Comparison of ENCODE assay signal across 14 cellular contexts in genomic region chr3:120429921-120430361, GRCh38. TPM values are rescaled to one million over a fixed set of nuclear protein-coding genes. Genes with fewer than 3 reads are reported as not detected.
DNase-seq lines count a peak whose midpoint lies in the region; ATAC-seq and TF ChIP-seq lines count a peak whose summit lies in the region.
"Had no signal": no experiment of that assay in that cellular context is flagged by ENCODE, and none has a peak within 500 bp of the region (broad histone marks: within the 10 kb centered on the region; RNA-seq: fewer than 3 reads in every experiment).

No MANE protein-coding gene starts in this region.

- intact Hi-C loops in left ventricle myocardium inferior (cut with micrococcal nuclease): no loop called here
- intact Hi-C loops in left cardiac atrium (cut with DNase I): no loop called here
- intact Hi-C loops in CD8-positive, alpha-beta T cell (cut with DNase I, micrococcal nuclease): loop anchor here in 1 of 2 experiments (10.0 kb wide), 1 partner anchor 365 kb away; no protein-coding TSS in a partner anchor
- intact Hi-C loops in posterior vena cava (cut with DNase I): loop anchor here in 1 of 2 donors (10.0 kb wide), 1 partner anchor 75 kb away; no protein-coding TSS in a partner anchor

- peaks cover 100% of the 10 kb centered on the region for H3K4me1 ChIP-seq in left ventricle myocardium inferior
- H3K4me1 ChIP-seq in CD8-positive, alpha-beta T cell (ENCODE audit: insufficient read depth, low read length): no peaks in the 10 kb centered on the region

- TF ChIP-seq CTCF in left ventricle myocardium inferior (IDR thresholded peaks at IDR 0.05; ENCODE audit: borderline replicate concordance) (no peak), coronary artery (IDR thresholded peaks at IDR 0.05) (no peak), mesothelial cell of epicardium (IDR thresholded peaks at IDR 0.05; ENCODE audit: unreplicated experiment) (no peak)
- no peak for TF ChIP-seq CTCF in CD8-positive, alpha-beta T cell (IDR thresholded peaks at IDR 0.05)

- peaks cover 24% of the 10 kb centered on the region for H3K36me3 Mint-ChIP-seq in mesothelial cell of epicardium
- no peaks in the 10 kb centered on the region for H3K36me3 Mint-ChIP-seq in CD8-positive, alpha-beta T cell
- H3K36me3 Mint-ChIP-seq in activated naive CD4-positive, alpha-beta T cell treated with anti-CD3 and anti-CD28 coated beads, Interleukin-2, amount 10 ng/mL, durations not matched to agents 7 days and 5 days: no peaks in the 10 kb centered on the region
- H3K36me3 Mint-ChIP-seq: naive thymus-derived CD8-positive, alpha-beta T cell had no signal

- no peak overlapping the region for H3K4me3 Mint-ChIP-seq in mesothelial cell of epicardium
- no peak overlapping the region for H3K4me3 Mint-ChIP-seq in CD8-positive, alpha-beta T cell
- H3K4me3 Mint-ChIP-seq in activated naive CD4-positive, alpha-beta T cell treated with anti-CD3 and anti-CD28 coated beads, Interleukin-2, amount 10 ng/mL, durations not matched to agents 7 days and 5 days: no peak overlapping the region
- H3K4me3 Mint-ChIP-seq: activated CD8-positive, alpha-beta T cell treated with anti-CD3 and anti-CD28 coated beads for 36 hours; naive thymus-derived CD8-positive, alpha-beta T cell had no signal

- peaks cover 76% of the 10 kb centered on the region for H3K4me1 Mint-ChIP-seq in mesothelial cell of epicardium
- H3K4me1 Mint-ChIP-seq in CD8-positive, alpha-beta T cell (ENCODE audit: low read depth): no peaks in the 10 kb centered on the region
- H3K4me1 Mint-ChIP-seq in activated naive CD4-positive, alpha-beta T cell treated with anti-CD3 and anti-CD28 coated beads, Interleukin-2, amount 10 ng/mL, durations not matched to agents 7 days and 5 days: no peaks in the 10 kb centered on the region
- H3K4me1 Mint-ChIP-seq: naive thymus-derived CD8-positive, alpha-beta T cell had no signal

- H3K27ac Mint-ChIP-seq in mesothelial cell of epicardium: peak overlapping the region; percentile 92
- no peak overlapping the region for H3K27ac Mint-ChIP-seq in CD8-positive, alpha-beta T cell
- H3K27ac Mint-ChIP-seq in activated naive CD4-positive, alpha-beta T cell treated with anti-CD3 and anti-CD28 coated beads, Interleukin-2, amount 10 ng/mL, durations not matched to agents 7 days and 5 days: no peak overlapping the region
- H3K27ac Mint-ChIP-seq: activated CD8-positive, alpha-beta T cell treated with anti-CD3 and anti-CD28 coated beads for 36 hours; naive thymus-derived CD8-positive, alpha-beta T cell had no signal

- H3K27ac ChIP-seq in left ventricle myocardium inferior (replicated peaks) (peak overlapping the region; percentile 90), coronary artery (peak overlapping the region; percentile 31 to 94)
- H3K27ac ChIP-seq in CD8-positive, alpha-beta T cell (ENCODE audit: low read depth, low read length): no peak overlapping the region
- H3K27ac ChIP-seq: KMS-11 had no signal

- POLR2A ChIA-PET in CD8-positive, alpha-beta T cell (lab: Charles Lee): no interaction called here

- H3K4me3 ChIP-seq in left ventricle myocardium inferior (no peak overlapping the region), coronary artery (no peak overlapping the region)
- no peak overlapping the region for H3K4me3 ChIP-seq in CD8-positive, alpha-beta T cell (ENCODE audit: low read depth, low read length)

- H3K27me3 ChIP-seq in left ventricle myocardium inferior (ENCODE audit: low read depth): no peaks in the 10 kb centered on the region
- no peaks in the 10 kb centered on the region for H3K27me3 ChIP-seq in CD8-positive, alpha-beta T cell (ENCODE audit: insufficient read depth, low read length)

- H3K27me3 Mint-ChIP-seq in mesothelial cell of epicardium (ENCODE audit: low read depth): no peaks in the 10 kb centered on the region
- peaks cover 11% of the 10 kb centered on the region for H3K27me3 Mint-ChIP-seq in CD8-positive, alpha-beta T cell (ENCODE audit: low read depth)
- H3K27me3 Mint-ChIP-seq in activated naive CD4-positive, alpha-beta T cell treated with anti-CD3 and anti-CD28 coated beads, Interleukin-2, amount 10 ng/mL, durations not matched to agents 7 days and 5 days: peaks cover 12% of the 10 kb centered on the region

- DNase-seq in left ventricle myocardium inferior (no peak), left cardiac atrium (no peak), coronary artery (ENCODE audit: low spot score) (peak; percentile 19), mesothelial cell of epicardium (ENCODE audit: low spot score in 2 of 2, unreplicated experiment in 2 of 2) (no peak), NCI-H1105 (lab: John Stamatoyannopoulos, UW) (no peak), posterior vena cava (ENCODE audit: low spot score) (no peak)
- DNase-seq in CD8-positive, alpha-beta T cell: no peak
- no peak for DNase-seq in activated naive CD4-positive, alpha-beta T cell treated with anti-CD3 and anti-CD28 coated beads, Interleukin-2, amount 10 ng/mL, durations not matched to agents 7 days and 5 days
- DNase-seq: activated CD8-positive, alpha-beta T cell treated with anti-CD3 and anti-CD28 coated beads for 36 hours; naive thymus-derived CD8-positive, alpha-beta T cell; NCI-H526 treated with DMSO at 0.1 percent for 48 hours; Right ventricle myocardium superior had no signal

- H3K9me3 Mint-ChIP-seq in mesothelial cell of epicardium: no peaks in the 10 kb centered on the region
- no peaks in the 10 kb centered on the region for H3K9me3 Mint-ChIP-seq in CD8-positive, alpha-beta T cell
- no peaks in the 10 kb centered on the region for H3K9me3 Mint-ChIP-seq in activated naive CD4-positive, alpha-beta T cell treated with anti-CD3 and anti-CD28 coated beads, Interleukin-2, amount 10 ng/mL, durations not matched to agents 7 days and 5 days
- H3K9me3 Mint-ChIP-seq: activated CD8-positive, alpha-beta T cell treated with anti-CD3 and anti-CD28 coated beads for 36 hours; naive thymus-derived CD8-positive, alpha-beta T cell had no signal

- CTCF ChIA-PET in CD8-positive, alpha-beta T cell (lab: Charles Lee): interaction anchor here (1.0 to 3.7 kb wide), 2 partner anchors 12 to 189 kb away, joined by 3 to 12 read pairs; no protein-coding TSS in a partner anchor
- CTCF ChIA-PET in activated naive CD4-positive, alpha-beta T cell treated with anti-CD3 and anti-CD28 coated beads, Interleukin-2, amount 10 ng/mL, durations not matched to agents 7 days and 5 days (lab: Charles Lee): no interaction called here

- H3K36me3 ChIP-seq in left ventricle myocardium inferior: peaks cover 36% of the 10 kb centered on the region
- no peaks in the 10 kb centered on the region for H3K36me3 ChIP-seq in CD8-positive, alpha-beta T cell (ENCODE audit: insufficient read depth, low read length)

- ATAC-seq in left cardiac atrium: no peak
- no peak for ATAC-seq in CD8-positive, alpha-beta T cell
- ATAC-seq: activated CD8-positive, alpha-beta T cell treated with anti-CD3 and anti-CD28 coated beads for 36 hours; naive thymus-derived CD8-positive, alpha-beta T cell; sciatic nerve had no signal

- no peaks in the 10 kb centered on the region for H3K9me3 ChIP-seq in left ventricle myocardium inferior (replicated peaks)
- H3K9me3 ChIP-seq in CD8-positive, alpha-beta T cell (ENCODE audit: low read length): no peaks in the 10 kb centered on the region

RNA-seq across cellular contexts. Expression of gene FSTL1, which starts 20.9 kb away (rescaled TPM):
- total RNA-seq in left ventricle myocardium inferior (243 TPM), left cardiac atrium (100 to 1,000 TPM; 376 to 503 TPM), mesothelial cell of epicardium (734 to 772 TPM (median 749 TPM) in 3 replicates), posterior vena cava (1,000 to 10,000 TPM in 1 of 2 donors, 100 to 1,000 TPM in 1; 548 to 1,310 TPM)
- under 1 TPM in 1 of 2 experiments, not detected in 1; 0.22 TPM for total RNA-seq in CD8-positive, alpha-beta T cell

Comparison
In these comparisons a context has a peak if more than half of its experiments do, and no peak if none do; other contexts are left out.
1. RNA of gene FSTL1, which starts 20.9 kb away (total RNA-seq): 548 to 1,310 TPM in posterior vena cava, 734 to 772 TPM in mesothelial cell of epicardium, 376 to 503 TPM in left cardiac atrium and 243 TPM in left ventricle myocardium inferior (single experiment); 0.22 TPM in CD8-positive, alpha-beta T cell; every median in the first group is over 100 times any median in the second.